1 cellular context compared by ENCODE assay signal in the genomic region with DNA sequence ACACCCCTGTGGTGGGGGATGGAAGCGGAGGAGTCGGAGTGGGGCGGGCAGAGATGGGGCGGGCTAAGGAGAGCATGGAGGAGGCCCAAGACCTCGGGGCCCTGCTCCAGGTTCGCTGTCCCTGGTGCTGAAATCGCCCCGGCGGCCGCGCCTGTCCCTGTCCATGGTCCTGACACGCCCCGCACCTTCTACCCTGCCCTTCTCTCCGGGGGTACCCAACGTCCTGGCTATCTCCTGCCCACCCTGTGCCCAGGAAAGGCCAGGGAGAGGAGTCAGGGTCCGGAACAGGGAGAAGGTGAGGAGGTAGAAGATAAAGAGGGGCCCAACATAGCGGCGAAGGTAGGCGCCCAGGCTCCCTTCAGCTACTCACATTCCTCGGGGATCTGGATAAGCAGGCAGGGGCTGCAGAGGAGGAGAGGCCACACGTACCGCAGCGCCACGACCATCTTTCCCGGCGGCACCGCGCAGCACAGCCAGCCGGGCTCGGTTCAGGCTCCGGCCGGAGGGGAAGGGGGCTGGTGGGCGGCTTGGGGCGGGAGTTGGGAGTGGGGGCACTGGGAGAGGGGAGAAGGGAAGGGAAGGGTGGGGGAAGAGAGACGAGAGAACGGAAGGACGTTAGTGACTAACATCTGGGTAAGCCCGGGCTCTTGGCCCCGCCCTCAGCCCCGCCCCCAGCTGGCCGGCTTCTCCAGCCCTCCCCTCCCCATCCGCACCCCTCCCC.
TF ChIP-seq lines count a peak whose summit lies in the region.

No MANE protein-coding gene starts in this region.

TF ChIP-seq in WTC11, 78 proteins besides CTCF, POLR2A, EP300 and RAD21 (continued from another document and continues in another):
- TF ChIP-seq, protein P1, sequence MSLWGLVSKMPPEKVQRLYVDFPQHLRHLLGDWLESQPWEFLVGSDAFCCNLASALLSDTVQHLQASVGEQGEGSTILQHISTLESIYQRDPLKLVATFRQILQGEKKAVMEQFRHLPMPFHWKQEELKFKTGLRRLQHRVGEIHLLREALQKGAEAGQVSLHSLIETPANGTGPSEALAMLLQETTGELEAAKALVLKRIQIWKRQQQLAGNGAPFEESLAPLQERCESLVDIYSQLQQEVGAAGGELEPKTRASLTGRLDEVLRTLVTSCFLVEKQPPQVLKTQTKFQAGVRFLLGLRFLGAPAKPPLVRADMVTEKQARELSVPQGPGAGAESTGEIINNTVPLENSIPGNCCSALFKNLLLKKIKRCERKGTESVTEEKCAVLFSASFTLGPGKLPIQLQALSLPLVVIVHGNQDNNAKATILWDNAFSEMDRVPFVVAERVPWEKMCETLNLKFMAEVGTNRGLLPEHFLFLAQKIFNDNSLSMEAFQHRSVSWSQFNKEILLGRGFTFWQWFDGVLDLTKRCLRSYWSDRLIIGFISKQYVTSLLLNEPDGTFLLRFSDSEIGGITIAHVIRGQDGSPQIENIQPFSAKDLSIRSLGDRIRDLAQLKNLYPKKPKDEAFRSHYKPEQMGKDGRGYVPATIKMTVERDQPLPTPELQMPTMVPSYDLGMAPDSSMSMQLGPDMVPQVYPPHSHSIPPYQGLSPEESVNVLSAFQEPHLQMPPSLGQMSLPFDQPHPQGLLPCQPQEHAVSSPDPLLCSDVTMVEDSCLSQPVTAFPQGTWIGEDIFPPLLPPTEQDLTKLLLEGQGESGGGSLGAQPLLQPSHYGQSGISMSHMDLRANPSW (CRISPR knock-in tag; conservative IDR thresholded peaks at IDR 0.05; ENCODE audit: low read depth): peak; percentile 93; the same call in 1 of the 2 replicates
- TF ChIP-seq SMAD3 (CRISPR knock-in tag; IDR thresholded peaks at IDR 0.05; ENCODE audit: borderline replicate concordance): peak; percentile 100
- peak; percentile 95 for TF ChIP-seq IRF2 (CRISPR knock-in tag; IDR thresholded peaks at IDR 0.05; ENCODE audit: borderline replicate concordance, low read depth)
- TF ChIP-seq ELF4 (CRISPR knock-in tag; IDR thresholded peaks at IDR 0.05; ENCODE audit: low read depth): peak; percentile 99
- TF ChIP-seq NR3C1 (CRISPR knock-in tag; conservative IDR thresholded peaks at IDR 0.05; ENCODE audit: low read depth): peak; percentile 99
- TF ChIP-seq, protein P2, sequence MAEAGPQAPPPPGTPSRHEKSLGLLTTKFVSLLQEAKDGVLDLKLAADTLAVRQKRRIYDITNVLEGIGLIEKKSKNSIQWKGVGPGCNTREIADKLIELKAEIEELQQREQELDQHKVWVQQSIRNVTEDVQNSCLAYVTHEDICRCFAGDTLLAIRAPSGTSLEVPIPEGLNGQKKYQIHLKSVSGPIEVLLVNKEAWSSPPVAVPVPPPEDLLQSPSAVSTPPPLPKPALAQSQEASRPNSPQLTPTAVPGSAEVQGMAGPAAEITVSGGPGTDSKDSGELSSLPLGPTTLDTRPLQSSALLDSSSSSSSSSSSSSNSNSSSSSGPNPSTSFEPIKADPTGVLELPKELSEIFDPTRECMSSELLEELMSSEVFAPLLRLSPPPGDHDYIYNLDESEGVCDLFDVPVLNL (CRISPR knock-in tag; IDR thresholded peaks at IDR 0.05; ENCODE audit: borderline replicate concordance, low read depth): peak; percentile 98
- TF ChIP-seq ZNF396 (CRISPR knock-in tag; IDR thresholded peaks at IDR 0.05; ENCODE audit: borderline replicate concordance): no peak
- TF ChIP-seq ZNF232 (CRISPR knock-in tag; IDR thresholded peaks at IDR 0.05): peak; percentile 100
- TF ChIP-seq, protein P3, sequence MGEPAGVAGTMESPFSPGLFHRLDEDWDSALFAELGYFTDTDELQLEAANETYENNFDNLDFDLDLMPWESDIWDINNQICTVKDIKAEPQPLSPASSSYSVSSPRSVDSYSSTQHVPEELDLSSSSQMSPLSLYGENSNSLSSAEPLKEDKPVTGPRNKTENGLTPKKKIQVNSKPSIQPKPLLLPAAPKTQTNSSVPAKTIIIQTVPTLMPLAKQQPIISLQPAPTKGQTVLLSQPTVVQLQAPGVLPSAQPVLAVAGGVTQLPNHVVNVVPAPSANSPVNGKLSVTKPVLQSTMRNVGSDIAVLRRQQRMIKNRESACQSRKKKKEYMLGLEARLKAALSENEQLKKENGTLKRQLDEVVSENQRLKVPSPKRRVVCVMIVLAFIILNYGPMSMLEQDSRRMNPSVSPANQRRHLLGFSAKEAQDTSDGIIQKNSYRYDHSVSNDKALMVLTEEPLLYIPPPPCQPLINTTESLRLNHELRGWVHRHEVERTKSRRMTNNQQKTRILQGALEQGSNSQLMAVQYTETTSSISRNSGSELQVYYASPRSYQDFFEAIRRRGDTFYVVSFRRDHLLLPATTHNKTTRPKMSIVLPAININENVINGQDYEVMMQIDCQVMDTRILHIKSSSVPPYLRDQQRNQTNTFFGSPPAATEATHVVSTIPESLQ (CRISPR knock-in tag; IDR thresholded peaks at IDR 0.05): peak; percentile 96
- TF ChIP-seq NFE2L1 (CRISPR knock-in tag; IDR thresholded peaks at IDR 0.05): peak; percentile 100
- TF ChIP-seq FOXJ3 (CRISPR knock-in tag; IDR thresholded peaks at IDR 0.05; ENCODE audit: borderline replicate concordance): peak; percentile 89
- TF ChIP-seq CREM (CRISPR knock-in tag; IDR thresholded peaks at IDR 0.05): peak; percentile 96
- TF ChIP-seq, protein P4, sequence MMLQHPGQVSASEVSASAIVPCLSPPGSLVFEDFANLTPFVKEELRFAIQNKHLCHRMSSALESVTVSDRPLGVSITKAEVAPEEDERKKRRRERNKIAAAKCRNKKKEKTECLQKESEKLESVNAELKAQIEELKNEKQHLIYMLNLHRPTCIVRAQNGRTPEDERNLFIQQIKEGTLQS (CRISPR knock-in tag; conservative IDR thresholded peaks at IDR 0.05): peak; percentile 91
- no peak for TF ChIP-seq OVOL2 (CRISPR knock-in tag; IDR thresholded peaks at IDR 0.05; ENCODE audit: borderline replicate concordance)
- TF ChIP-seq, protein P5, sequence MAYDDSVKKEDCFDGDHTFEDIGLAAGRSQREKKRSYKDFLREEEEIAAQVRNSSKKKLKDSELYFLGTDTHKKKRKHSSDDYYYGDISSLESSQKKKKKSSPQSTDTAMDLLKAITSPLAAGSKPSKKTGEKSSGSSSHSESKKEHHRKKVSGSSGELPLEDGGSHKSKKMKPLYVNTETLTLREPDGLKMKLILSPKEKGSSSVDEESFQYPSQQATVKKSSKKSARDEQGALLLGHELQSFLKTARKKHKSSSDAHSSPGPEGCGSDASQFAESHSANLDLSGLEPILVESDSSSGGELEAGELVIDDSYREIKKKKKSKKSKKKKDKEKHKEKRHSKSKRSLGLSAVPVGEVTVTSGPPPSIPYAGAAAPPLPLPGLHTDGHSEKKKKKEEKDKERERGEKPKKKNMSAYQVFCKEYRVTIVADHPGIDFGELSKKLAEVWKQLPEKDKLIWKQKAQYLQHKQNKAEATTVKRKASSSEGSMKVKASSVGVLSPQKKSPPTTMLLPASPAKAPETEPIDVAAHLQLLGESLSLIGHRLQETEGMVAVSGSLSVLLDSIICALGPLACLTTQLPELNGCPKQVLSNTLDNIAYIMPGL (CRISPR knock-in tag; IDR thresholded peaks at IDR 0.05): peak; percentile 86; the same call in 1 of the 2 replicates
- TF ChIP-seq NR2C2 (CRISPR knock-in tag; IDR thresholded peaks at IDR 0.05): peak; percentile 84
- no peak for TF ChIP-seq PRRX2 (CRISPR knock-in tag; IDR thresholded peaks at IDR 0.05)
- TF ChIP-seq, protein P6, sequence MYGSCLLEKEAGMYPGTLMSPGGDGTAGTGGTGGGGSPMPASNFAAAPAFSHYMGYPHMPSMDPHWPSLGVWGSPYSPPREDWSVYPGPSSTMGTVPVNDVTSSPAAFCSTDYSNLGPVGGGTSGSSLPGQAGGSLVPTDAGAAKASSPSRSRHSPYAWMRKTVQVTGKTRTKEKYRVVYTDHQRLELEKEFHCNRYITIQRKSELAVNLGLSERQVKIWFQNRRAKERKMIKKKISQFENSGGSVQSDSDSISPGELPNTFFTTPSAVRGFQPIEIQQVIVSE (CRISPR knock-in tag; IDR thresholded peaks at IDR 0.05; ENCODE audit: borderline replicate concordance): no peak
- TF ChIP-seq, protein P7, sequence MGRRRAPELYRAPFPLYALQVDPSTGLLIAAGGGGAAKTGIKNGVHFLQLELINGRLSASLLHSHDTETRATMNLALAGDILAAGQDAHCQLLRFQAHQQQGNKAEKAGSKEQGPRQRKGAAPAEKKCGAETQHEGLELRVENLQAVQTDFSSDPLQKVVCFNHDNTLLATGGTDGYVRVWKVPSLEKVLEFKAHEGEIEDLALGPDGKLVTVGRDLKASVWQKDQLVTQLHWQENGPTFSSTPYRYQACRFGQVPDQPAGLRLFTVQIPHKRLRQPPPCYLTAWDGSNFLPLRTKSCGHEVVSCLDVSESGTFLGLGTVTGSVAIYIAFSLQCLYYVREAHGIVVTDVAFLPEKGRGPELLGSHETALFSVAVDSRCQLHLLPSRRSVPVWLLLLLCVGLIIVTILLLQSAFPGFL (CRISPR knock-in tag; IDR thresholded peaks at IDR 0.05; ENCODE audit: borderline replicate concordance): peak; percentile 99
- TF ChIP-seq ZNF423 (CRISPR knock-in tag; IDR thresholded peaks at IDR 0.05): no peak
- TF ChIP-seq CBFB (CRISPR knock-in tag; IDR thresholded peaks at IDR 0.05; ENCODE audit: low read depth): peak; percentile 99; the same call in 1 of the 2 replicates
- TF ChIP-seq, protein P8, sequence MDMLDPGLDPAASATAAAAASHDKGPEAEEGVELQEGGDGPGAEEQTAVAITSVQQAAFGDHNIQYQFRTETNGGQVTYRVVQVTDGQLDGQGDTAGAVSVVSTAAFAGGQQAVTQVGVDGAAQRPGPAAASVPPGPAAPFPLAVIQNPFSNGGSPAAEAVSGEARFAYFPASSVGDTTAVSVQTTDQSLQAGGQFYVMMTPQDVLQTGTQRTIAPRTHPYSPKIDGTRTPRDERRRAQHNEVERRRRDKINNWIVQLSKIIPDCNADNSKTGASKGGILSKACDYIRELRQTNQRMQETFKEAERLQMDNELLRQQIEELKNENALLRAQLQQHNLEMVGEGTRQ (CRISPR knock-in tag; IDR thresholded peaks at IDR 0.05): peak; percentile 57
- TF ChIP-seq, protein P9, sequence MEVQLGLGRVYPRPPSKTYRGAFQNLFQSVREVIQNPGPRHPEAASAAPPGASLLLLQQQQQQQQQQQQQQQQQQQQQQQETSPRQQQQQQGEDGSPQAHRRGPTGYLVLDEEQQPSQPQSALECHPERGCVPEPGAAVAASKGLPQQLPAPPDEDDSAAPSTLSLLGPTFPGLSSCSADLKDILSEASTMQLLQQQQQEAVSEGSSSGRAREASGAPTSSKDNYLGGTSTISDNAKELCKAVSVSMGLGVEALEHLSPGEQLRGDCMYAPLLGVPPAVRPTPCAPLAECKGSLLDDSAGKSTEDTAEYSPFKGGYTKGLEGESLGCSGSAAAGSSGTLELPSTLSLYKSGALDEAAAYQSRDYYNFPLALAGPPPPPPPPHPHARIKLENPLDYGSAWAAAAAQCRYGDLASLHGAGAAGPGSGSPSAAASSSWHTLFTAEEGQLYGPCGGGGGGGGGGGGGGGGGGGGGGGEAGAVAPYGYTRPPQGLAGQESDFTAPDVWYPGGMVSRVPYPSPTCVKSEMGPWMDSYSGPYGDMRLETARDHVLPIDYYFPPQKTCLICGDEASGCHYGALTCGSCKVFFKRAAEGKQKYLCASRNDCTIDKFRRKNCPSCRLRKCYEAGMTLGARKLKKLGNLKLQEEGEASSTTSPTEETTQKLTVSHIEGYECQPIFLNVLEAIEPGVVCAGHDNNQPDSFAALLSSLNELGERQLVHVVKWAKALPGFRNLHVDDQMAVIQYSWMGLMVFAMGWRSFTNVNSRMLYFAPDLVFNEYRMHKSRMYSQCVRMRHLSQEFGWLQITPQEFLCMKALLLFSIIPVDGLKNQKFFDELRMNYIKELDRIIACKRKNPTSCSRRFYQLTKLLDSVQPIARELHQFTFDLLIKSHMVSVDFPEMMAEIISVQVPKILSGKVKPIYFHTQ (CRISPR knock-in tag; IDR thresholded peaks at IDR 0.05): no peak
- TF ChIP-seq HMGA2 (CRISPR knock-in tag; IDR thresholded peaks at IDR 0.05): no peak
- TF ChIP-seq, protein P10, sequence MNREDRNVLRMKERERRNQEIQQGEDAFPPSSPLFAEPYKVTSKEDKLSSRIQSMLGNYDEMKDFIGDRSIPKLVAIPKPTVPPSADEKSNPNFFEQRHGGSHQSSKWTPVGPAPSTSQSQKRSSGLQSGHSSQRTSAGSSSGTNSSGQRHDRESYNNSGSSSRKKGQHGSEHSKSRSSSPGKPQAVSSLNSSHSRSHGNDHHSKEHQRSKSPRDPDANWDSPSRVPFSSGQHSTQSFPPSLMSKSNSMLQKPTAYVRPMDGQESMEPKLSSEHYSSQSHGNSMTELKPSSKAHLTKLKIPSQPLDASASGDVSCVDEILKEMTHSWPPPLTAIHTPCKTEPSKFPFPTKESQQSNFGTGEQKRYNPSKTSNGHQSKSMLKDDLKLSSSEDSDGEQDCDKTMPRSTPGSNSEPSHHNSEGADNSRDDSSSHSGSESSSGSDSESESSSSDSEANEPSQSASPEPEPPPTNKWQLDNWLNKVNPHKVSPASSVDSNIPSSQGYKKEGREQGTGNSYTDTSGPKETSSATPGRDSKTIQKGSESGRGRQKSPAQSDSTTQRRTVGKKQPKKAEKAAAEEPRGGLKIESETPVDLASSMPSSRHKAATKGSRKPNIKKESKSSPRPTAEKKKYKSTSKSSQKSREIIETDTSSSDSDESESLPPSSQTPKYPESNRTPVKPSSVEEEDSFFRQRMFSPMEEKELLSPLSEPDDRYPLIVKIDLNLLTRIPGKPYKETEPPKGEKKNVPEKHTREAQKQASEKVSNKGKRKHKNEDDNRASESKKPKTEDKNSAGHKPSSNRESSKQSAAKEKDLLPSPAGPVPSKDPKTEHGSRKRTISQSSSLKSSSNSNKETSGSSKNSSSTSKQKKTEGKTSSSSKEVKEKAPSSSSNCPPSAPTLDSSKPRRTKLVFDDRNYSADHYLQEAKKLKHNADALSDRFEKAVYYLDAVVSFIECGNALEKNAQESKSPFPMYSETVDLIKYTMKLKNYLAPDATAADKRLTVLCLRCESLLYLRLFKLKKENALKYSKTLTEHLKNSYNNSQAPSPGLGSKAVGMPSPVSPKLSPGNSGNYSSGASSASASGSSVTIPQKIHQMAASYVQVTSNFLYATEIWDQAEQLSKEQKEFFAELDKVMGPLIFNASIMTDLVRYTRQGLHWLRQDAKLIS (CRISPR knock-in tag; IDR thresholded peaks at IDR 0.05; ENCODE audit: borderline replicate concordance): peak; percentile 79; the same call in 1 of the 2 replicates
- TF ChIP-seq ZNF317 (CRISPR knock-in tag; IDR thresholded peaks at IDR 0.05; ENCODE audit: borderline replicate concordance, low read depth): peak; percentile 85
- TF ChIP-seq ZNF671 (CRISPR knock-in tag; IDR thresholded peaks at IDR 0.05): no peak
- TF ChIP-seq, protein P11, sequence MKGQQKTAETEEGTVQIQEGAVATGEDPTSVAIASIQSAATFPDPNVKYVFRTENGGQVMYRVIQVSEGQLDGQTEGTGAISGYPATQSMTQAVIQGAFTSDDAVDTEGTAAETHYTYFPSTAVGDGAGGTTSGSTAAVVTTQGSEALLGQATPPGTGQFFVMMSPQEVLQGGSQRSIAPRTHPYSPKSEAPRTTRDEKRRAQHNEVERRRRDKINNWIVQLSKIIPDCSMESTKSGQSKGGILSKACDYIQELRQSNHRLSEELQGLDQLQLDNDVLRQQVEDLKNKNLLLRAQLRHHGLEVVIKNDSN (CRISPR knock-in tag; IDR thresholded peaks at IDR 0.05): peak; percentile 93
